ENCODE assay signal across 12 cellular contexts in the genomic region with DNA sequence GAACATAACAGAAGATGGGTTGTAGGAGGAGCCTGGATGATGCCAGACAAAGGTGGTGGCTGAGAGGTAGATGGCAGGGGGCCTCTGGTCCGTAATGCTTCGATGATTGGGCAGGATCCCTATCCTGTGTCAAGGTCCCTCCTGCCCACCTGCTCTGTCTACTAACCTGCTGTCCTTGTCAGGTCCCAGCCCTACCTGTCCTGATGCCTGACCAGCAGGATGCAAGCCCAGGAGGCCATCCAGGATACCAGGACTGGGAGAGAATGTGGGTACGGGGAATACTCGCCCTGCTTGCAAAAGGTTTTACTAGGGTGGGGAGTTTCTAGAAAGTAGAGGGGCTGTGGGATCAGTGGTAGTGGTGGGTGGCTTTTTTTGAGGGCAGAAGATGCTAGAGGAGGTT. TPM values are rescaled to one million over a fixed set of nuclear protein-coding genes. Genes with fewer than 3 reads are reported as not detected.
DNase-seq lines count a peak whose midpoint lies in the region; ATAC-seq and TF ChIP-seq lines count a peak whose summit lies in the region.
"Had no signal": no experiment of that assay in that cellular context is flagged by ENCODE, and none has a peak within 500 bp of the region (broad histone marks: within the 10 kb centered on the region; RNA-seq: fewer than 3 reads in every experiment).

No MANE protein-coding gene starts in this region.

- H3K27me3 ChIP-seq in BLaER1 (no peaks in the 10 kb centered on the region), adrenal gland (no peaks in the 10 kb centered on the region), ovary (no peaks in the 10 kb centered on the region)
- peaks cover 0 to 3% (median 0%) of the 10 kb centered on the region in 11 experiments; a peak in 1 of 22 replicates for H3K27me3 ChIP-seq in BLaER1 treated with 17β-estradiol and CSF1 and Interleukin-3, amounts not matched to agents 10 nM and 100 nM

- intact Hi-C loops in adrenal gland (cut with DNase I) (no loop called here), ovary (cut with DNase I) (no loop called here)

- H3K4me3 ChIP-seq in BLaER1 = no peak overlapping the region
- no peak overlapping the region; a peak in 1 of 20 replicates for H3K4me3 ChIP-seq in BLaER1 treated with 17β-estradiol and CSF1 and Interleukin-3, amounts not matched to agents 10 nM and 100 nM
- H3K4me3 ChIP-seq in adrenal gland = no peak overlapping the region
- H3K4me3 ChIP-seq in ovary = no peak overlapping the region

- H3K27ac ChIP-seq in BLaER1 (peak overlapping the region; percentile 96), adrenal gland (no peak overlapping the region), ovary (no peak overlapping the region)
- H3K27ac ChIP-seq in BLaER1 treated with 17β-estradiol and CSF1 and Interleukin-3, amounts not matched to agents 10 nM and 100 nM = peak overlapping the region in 8 of 11 experiments; percentile 92 to 99 (median 98); a peak in 14 of 22 replicates

- H4K20me1 ChIP-seq in BLaER1 = no peaks in the 10 kb centered on the region
- H4K20me1 ChIP-seq in BLaER1 treated with 17β-estradiol and CSF1 and Interleukin-3, amounts not matched to agents 10 nM and 100 nM = peaks cover 0 to 3% (median 0%) of the 10 kb centered on the region in 11 experiments; a peak in 1 of 22 replicates

- 0 out of 2 replicates have a peak overlapping the region, but pooled peaks have one; percentile 40 for H3K9ac ChIP-seq in BLaER1
- peak overlapping the region in 9 of 11 experiments; percentile 28 to 94 (median 91); a peak in 14 of 22 replicates for H3K9ac ChIP-seq in BLaER1 treated with 17β-estradiol and CSF1 and Interleukin-3, amounts not matched to agents 10 nM and 100 nM

- TF ChIP-seq CTCF in adrenal gland (IDR thresholded peaks at IDR 0.05) (no peak), ovary (IDR thresholded peaks at IDR 0.05) (no peak)

- TF ChIP-seq EP300 in ovary (IDR thresholded peaks at IDR 0.05) = no peak

- H3K4me2 ChIP-seq in BLaER1 = peak overlapping the region; percentile 100
- peak overlapping the region in 10 of 11 experiments; percentile 95 to 99 (median 99); a peak in 19 of 22 replicates for H3K4me2 ChIP-seq in BLaER1 treated with 17β-estradiol and CSF1 and Interleukin-3, amounts not matched to agents 10 nM and 100 nM

- H3K9me3 ChIP-seq in BLaER1 (no peaks in the 10 kb centered on the region), adrenal gland (replicated peaks in 1 of 3) (no peaks in the 10 kb centered on the region), ovary (no peaks in the 10 kb centered on the region)
- no peaks in the 10 kb centered on the region for H3K9me3 ChIP-seq in BLaER1 treated with 17β-estradiol and CSF1 and Interleukin-3, amounts not matched to agents 10 nM and 100 nM (replicated peaks in 1 of 11)

- H3K36me3 ChIP-seq in BLaER1 (peaks cover 31% of the 10 kb centered on the region), adrenal gland (replicated peaks in 1 of 2) (peaks cover 0 to 33% of the 10 kb centered on the region in 2 donors), ovary (no peaks in the 10 kb centered on the region)
- peaks cover 5 to 31% (median 17%) of the 10 kb centered on the region in 11 experiments; a peak in 16 of 22 replicates for H3K36me3 ChIP-seq in BLaER1 treated with 17β-estradiol and CSF1 and Interleukin-3, amounts not matched to agents 10 nM and 100 nM

- DNase-seq in adrenal gland = peak in 5 of 7 donors; percentile 8 to 54 (median 17)
- peak in 4 of 5 donors; percentile 7 to 19 (median 17) for DNase-seq in ovary
- DNase-seq in DMS79 (lab: John Stamatoyannopoulos, UW) = no peak
- DNase-seq in NCI-H187 (lab: John Stamatoyannopoulos, UW) = no peak
- DNase-seq: activated CD4-positive, alpha-beta T cell treated with anti-CD3 and anti-CD28 coated beads for 48 hours; DMS153; NCI-H2029 treated with DMSO at 0.1 percent for 48 hours; NCI-H524 had no signal

- TF ChIP-seq POLR2A in adrenal gland (IDR thresholded peaks at IDR 0.05) (no peak), ovary (IDR thresholded peaks at IDR 0.05) (no peak)

- ATAC-seq in HG03460 (IDR thresholded peaks at IDR 0.05; ENCODE audit: unreplicated experiment) = no peak
- ATAC-seq: esophagus mucosa had no signal

- H3K4me1 ChIP-seq in BLaER1 (peaks cover 64% of the 10 kb centered on the region), adrenal gland (replicated peaks in 1 of 2) (peaks cover 8 to 10% of the 10 kb centered on the region in 2 donors), ovary (ENCODE audit: insufficient read depth) (peaks cover 6% of the 10 kb centered on the region)
- peaks cover 48 to 71% (median 61%) of the 10 kb centered on the region in 10 experiments for H3K4me1 ChIP-seq in BLaER1 treated with 17β-estradiol and CSF1 and Interleukin-3, amounts not matched to agents 10 nM and 100 nM

- WGBS in adrenal gland, 4 donors = 88 to 94% (median 93%) methylated on average over 4 of the region's 4 CpGs
- WGBS in ovary, 3 donors = 91 to 94% (median 93%) methylated on average over 4 of the region's 4 CpGs

RNA-seq across cellular contexts. Expression of a gene that starts 4.4 kb away (rescaled TPM):
- total RNA-seq in adrenal gland (10 to 100 TPM; 13.8 to 77.0 (median 33.2) TPM), ovary (10 to 100 TPM; 26.2 to 48.0 (median 30.6) TPM)
- polyA plus RNA-seq in adrenal gland (100 to 1,000 TPM in 2 of 3 donors, 1 to 10 TPM in 1; 8.7 to 152 (median 130) TPM), ovary (10 to 100 TPM; 10.8 to 32.5 TPM)

RNA-seq across cellular contexts. Expression of a gene that starts 10.3 kb away (rescaled TPM):
- total RNA-seq in adrenal gland (100 to 1,000 TPM in 1 of 8 donors, 10 to 100 TPM in 7; 19.9 to 164 (median 54.6) TPM), ovary (10 to 100 TPM; 13.8 to 75.0 (median 62.6) TPM)
- polyA plus RNA-seq in adrenal gland (100 to 1,000 TPM in 1 of 3 donors, 10 to 100 TPM in 2; 51.1 to 193 (median 55.6) TPM), ovary (100 to 1,000 TPM in 1 of 2 donors, 10 to 100 TPM in 1; 43.8 to 110 TPM)

RNA-seq across cellular contexts. Expression of a gene that starts 13.8 kb away (rescaled TPM):
- total RNA-seq in adrenal gland (100 to 1,000 TPM; 146 to 246 (median 204) TPM), ovary (100 to 1,000 TPM in 2 of 7 donors, 10 to 100 TPM in 5; 54.2 to 105 (median 96.1) TPM)
- polyA plus RNA-seq in adrenal gland (100 to 1,000 TPM; 273 to 560 (median 394) TPM), ovary (100 to 1,000 TPM; 137 to 143 TPM)

RNA-seq across cellular contexts. Expression of a gene that starts 24.9 kb away (rescaled TPM):
- total RNA-seq in adrenal gland (100 to 1,000 TPM; 161 to 279 (median 228) TPM), ovary (100 to 1,000 TPM; 193 to 505 (median 348) TPM)
- polyA plus RNA-seq in adrenal gland (100 to 1,000 TPM; 245 to 302 (median 254) TPM), ovary (100 to 1,000 TPM; 270 to 294 TPM)

RNA-seq across cellular contexts. Expression of a gene that starts 49.1 kb away (rescaled TPM):
- total RNA-seq in adrenal gland (10 to 100 TPM; 10.2 to 20.4 (median 14.9) TPM), ovary (10 to 100 TPM in 5 of 7 donors, 1 to 10 TPM in 2; 8.1 to 23.3 (median 17.3) TPM)
- polyA plus RNA-seq in adrenal gland (10 to 100 TPM in 1 of 3 donors, 1 to 10 TPM in 2; 1.7 to 12.6 (median 7.9) TPM), ovary (10 to 100 TPM in 1 of 2 donors, 1 to 10 TPM in 1; 1.1 to 11.6 TPM)

Comparison
In these comparisons a context has a peak if more than half of its experiments do, and no peak if none do; other contexts are left out.
1. H3K27ac ChIP-seq: peak in BLaER1 (single experiment) and BLaER1 treated with 17β-estradiol and CSF1 and Interleukin-3, amounts not matched to agents 10 nM and 100 nM (8 of 11); none in adrenal gland (0 of 5) and ovary (0 of 2).
2. DNase-seq: peak in adrenal gland (5 of 7) and ovary (4 of 5); none in DMS79 (single experiment) and NCI-H187 (0 of 2).